8 cellular contexts compared by ENCODE assay signal in the genomic region with DNA sequence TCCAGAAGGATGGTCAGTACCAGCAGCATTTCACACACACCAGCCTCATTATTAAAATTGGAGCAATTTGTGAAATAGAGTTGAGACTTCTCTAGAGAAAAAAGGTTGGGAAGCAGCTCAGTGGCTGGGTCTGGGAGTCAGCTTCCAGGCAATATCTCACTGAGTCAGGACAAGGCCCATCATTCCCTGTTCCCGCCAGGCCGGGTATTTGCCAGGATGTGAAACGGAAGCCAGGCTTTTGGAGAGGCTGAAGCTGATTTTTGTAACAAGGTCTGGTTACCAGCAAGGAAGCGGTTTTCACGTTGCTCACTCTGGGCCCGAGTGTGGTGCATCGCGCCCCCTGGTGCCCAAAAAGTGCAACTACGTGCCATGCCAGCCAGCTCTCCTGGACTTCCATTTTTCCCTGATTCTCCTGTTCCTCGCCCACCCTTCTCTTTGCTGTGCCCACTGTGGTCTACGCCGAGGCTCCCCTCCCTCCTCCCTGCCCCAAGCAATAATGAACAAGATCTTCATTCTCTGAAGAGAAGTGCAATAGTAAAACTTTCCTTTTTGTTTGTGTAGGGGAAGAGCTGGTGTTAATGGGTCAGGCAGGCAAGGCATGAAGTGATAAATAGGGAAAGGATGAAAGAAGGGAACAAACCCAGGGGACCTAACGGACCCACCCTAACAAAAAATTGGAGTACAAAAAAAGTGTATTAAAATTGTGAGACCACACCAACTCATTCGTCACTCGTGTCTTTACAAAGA.
DNase-seq lines count a peak whose midpoint lies in the region; ATAC-seq and TF ChIP-seq lines count a peak whose summit lies in the region.

No MANE protein-coding gene starts in this region.

- DNase-seq in NCI-H446 treated with DMSO at 0.1 percent for 48 hours (lab: John Stamatoyannopoulos, UW) (peak; percentile 43), cerebellar cortex (ENCODE audit: low spot score) (peak; percentile 94), left lobe of liver (ENCODE audit: low spot score) (peak; percentile 81)
- DNase-seq in activated CD4-positive, alpha-beta T cell treated with anti-CD3 and anti-CD28 coated beads for 24 hours (ENCODE audit: low read depth in 2 of 2) = peak; percentile 47 to 60
- DNase-seq in stimulated activated CD4-positive, alpha-beta T cell treated with anti-CD3 and anti-CD28 coated beads, Interleukin-2, amount 100 ng/mL, for 24 hours = peak; percentile 78

- peak; percentile 98 for TF ChIP-seq CTCF in GM12873 (IDR thresholded peaks at IDR 0.05; ENCODE audit: insufficient read depth, low read depth, low read length, missing control alignments)

- ATAC-seq in HG03108 (IDR thresholded peaks at IDR 0.05; ENCODE audit: unreplicated experiment) = peak; percentile 85
- ATAC-seq in left lobe of liver = peak; percentile 93
- ATAC-seq in HG02763 (IDR thresholded peaks at IDR 0.05; ENCODE audit: unreplicated experiment) = no peak

Comparison
In these comparisons a context has a peak if more than half of its experiments do, and no peak if none do; other contexts are left out.
1. DNase-seq: peak in every context shown above with its lines; median percentile 94 in cerebellar cortex; 81 in left lobe of liver; 78 in stimulated activated CD4-positive, alpha-beta T cell treated with anti-CD3 and anti-CD28 coated beads, Interleukin-2, amount 100 ng/mL, for 24 hours; 54 in activated CD4-positive, alpha-beta T cell treated with anti-CD3 and anti-CD28 coated beads for 24 hours; 43 in NCI-H446 treated with DMSO at 0.1 percent for 48 hours.